18 cellular contexts compared by ENCODE assay signal in the genomic region with DNA sequence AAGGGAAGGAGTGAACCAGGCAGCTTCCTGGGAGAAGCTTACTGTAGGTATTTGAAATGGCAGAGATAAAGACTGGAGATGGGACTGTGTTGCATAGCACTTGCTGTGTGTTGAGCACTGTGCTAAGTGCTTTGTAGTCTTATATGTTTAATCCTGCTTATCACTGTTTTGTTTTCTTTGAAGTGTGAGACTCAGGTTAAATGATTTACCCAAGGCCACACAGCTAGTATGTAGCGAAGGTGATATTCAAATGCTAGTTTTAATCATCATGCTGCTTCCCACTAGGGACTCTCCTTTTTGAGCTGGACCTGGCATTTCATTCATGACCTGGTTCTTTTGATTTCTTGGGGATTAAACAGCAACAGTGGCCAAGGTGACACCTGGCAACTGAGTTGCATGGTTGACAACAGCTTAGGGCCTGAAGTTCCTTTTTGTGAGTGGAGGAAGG. TPM values are rescaled to one million over a fixed set of nuclear protein-coding genes. Genes with fewer than 3 reads are reported as not detected.
DNase-seq lines count a peak whose midpoint lies in the region; ATAC-seq, FAIRE-seq and TF ChIP-seq lines count a peak whose summit lies in the region.
"Had no signal": no experiment of that assay in that cellular context is flagged by ENCODE, and none has a peak within 500 bp of the region (broad histone marks: within the 10 kb centered on the region; RNA-seq: fewer than 3 reads in every experiment).

No MANE protein-coding gene starts in this region.

- H3K4me3 Mint-ChIP-seq in GM23338 (no peak overlapping the region; the same call in 2 of the 3 replicates), memory B cell (no peak overlapping the region)
- H3K4me3 Mint-ChIP-seq: activated CD8-positive, alpha-beta memory T cell treated with anti-CD3 and anti-CD28 coated beads, Interleukin-2, amount 10 ng/mL, durations not matched to agents 7 days and 5 days had no signal

- H3K4me1 ChIP-seq in GM23338 (ENCODE audit: insufficient read depth) (peaks cover 77% of the 10 kb centered on the region), SJCRH30 (peaks cover 36% of the 10 kb centered on the region)

- no peaks in the 10 kb centered on the region for H3K9me3 ChIP-seq in SJCRH30 (replicated peaks)
- H3K9me3 ChIP-seq: lower lobe of right lung had no signal

- 0 out of 3 replicates have a peak, but pooled peaks cover 6% of the 10 kb centered on the region for H3K9me3 Mint-ChIP-seq in GM23338
- no peaks in the 10 kb centered on the region for H3K9me3 Mint-ChIP-seq in memory B cell

- H4K20me1 ChIP-seq in GM23338 (replicated peaks; ENCODE audit: insufficient read depth), result no peaks in the 10 kb centered on the region

- H3K79me2 ChIP-seq in GM23338 (replicated peaks; ENCODE audit: insufficient read depth), result peaks cover 8% of the 10 kb centered on the region; the same call in 1 of the 2 replicates

- TF ChIP-seq CTCF in 22Rv1 (IDR thresholded peaks at IDR 0.05) (no peak), GM23338 (conservative IDR thresholded peaks at IDR 0.05; ENCODE audit: low read depth in 2 of 2) (no peak), VCaP (conservative IDR thresholded peaks at IDR 0.05) (no peak), GM10266 (IDR thresholded peaks at IDR 0.05; ENCODE audit: control insufficient read depth, insufficient read depth, low read depth, missing control alignments) (no peak)

- FAIRE-seq in H54 (lab: Jason Lieb, UNC), result no peak
- FAIRE-seq: D721Med had no signal

- H3K27ac Mint-ChIP-seq in GM23338 (peak overlapping the region; percentile 91; the same call in 1 of the 2 replicates), memory B cell (no peak overlapping the region)
- H3K27ac Mint-ChIP-seq: activated CD8-positive, alpha-beta memory T cell treated with anti-CD3 and anti-CD28 coated beads, Interleukin-2, amount 10 ng/mL, durations not matched to agents 7 days and 5 days had no signal

- DNase-seq in GM23338 (ENCODE audit: low spot score), result no peak
- no peak for DNase-seq in memory B cell (ENCODE audit: low spot score in 2 of 2)
- no peak for DNase-seq in GM10266 (ENCODE audit: extremely low spot score)
- no peak for DNase-seq in activated CD4-positive, alpha-beta T cell treated with anti-CD3 and anti-CD28 coated beads, Interleukin-2, amount 50 U/mL, for 1 hour
- no peak for DNase-seq in SJCRH30
- DNase-seq in H54 (ENCODE audit: insufficient read length, low spot score), result no peak
- DNase-seq: activated CD8-positive, alpha-beta memory T cell treated with anti-CD3 and anti-CD28 coated beads, Interleukin-2, amount 10 ng/mL, durations not matched to agents 7 days and 5 days; activated gamma-delta T cell treated with Interleukin-2 at 50 U/mL for 16 hours; lower lobe of right lung; NCI-H2081; NCI-H524; right cardiac atrium; stimulated activated CD4-positive, alpha-beta T cell treated with anti-CD3 and anti-CD28 coated beads, Interleukin-2, amount 100 ng/mL, for 24 hours had no signal

- peak overlapping the region; percentile 64 for H3K4me2 ChIP-seq in GM23338

- peaks cover 66% of the 10 kb centered on the region for H3K4me1 Mint-ChIP-seq in GM23338
- H3K4me1 Mint-ChIP-seq in memory B cell, result peaks cover 18% of the 10 kb centered on the region

- peaks cover 39% of the 10 kb centered on the region for H3F3A ChIP-seq in GM23338 (replicated peaks; ENCODE audit: low read depth)

- H3K27me3 ChIP-seq in GM23338 (ENCODE audit: insufficient read depth), result no peaks in the 10 kb centered on the region
- H3K27me3 ChIP-seq in SJCRH30, result no peaks in the 10 kb centered on the region

- H3K36me3 ChIP-seq in GM23338 (ENCODE audit: insufficient read depth) (no peaks in the 10 kb centered on the region), SJCRH30 (no peaks in the 10 kb centered on the region)
- H3K36me3 ChIP-seq: lower lobe of right lung had no signal

- H2AFZ ChIP-seq in GM23338, result no peak overlapping the region

- ATAC-seq in GM23338, result no peak
- peak; percentile 18 for ATAC-seq in memory B cell (ENCODE audit: low read depth)
- ATAC-seq: activated CD4-positive, CD25-positive, alpha-beta regulatory T cell treated with anti-CD3 and anti-CD28 coated beads, Interleukin-2, amount 50 U/mL, for 24 hours; activated CD8-positive, alpha-beta memory T cell treated with anti-CD3 and anti-CD28 coated beads, Interleukin-2, amount 10 ng/mL, durations not matched to agents 7 days and 5 days; lower lobe of right lung; right cardiac atrium had no signal

- H3K27me3 Mint-ChIP-seq in GM23338 (ENCODE audit: insufficient read depth, low read depth, poor library complexity) (peaks cover 17% of the 10 kb centered on the region), memory B cell (peaks cover 24% of the 10 kb centered on the region)

- TF ChIP-seq POLR2A in H54 (IDR thresholded peaks at IDR 0.05; ENCODE audit: low read depth, low read length), result no peak

- H3K4me3 ChIP-seq in GM23338 (no peak overlapping the region), SJCRH30 (no peak overlapping the region)
- H3K4me3 ChIP-seq: coronary artery, lower lobe of right lung had no signal

- peaks cover 11% of the 10 kb centered on the region; the same call in 2 of the 3 replicates for H3K36me3 Mint-ChIP-seq in GM23338 (ENCODE audit: low read depth)
- no peaks in the 10 kb centered on the region for H3K36me3 Mint-ChIP-seq in memory B cell
- H3K36me3 Mint-ChIP-seq: activated CD8-positive, alpha-beta memory T cell treated with anti-CD3 and anti-CD28 coated beads, Interleukin-2, amount 10 ng/mL, durations not matched to agents 7 days and 5 days had no signal

- H3K27ac ChIP-seq in 22Rv1, result peak overlapping the region; percentile 63
- H3K27ac ChIP-seq in GM23338 (ENCODE audit: low read depth), result peak overlapping the region; percentile 79
- H3K27ac ChIP-seq in VCaP, result peak overlapping the region; percentile 69
- no peak overlapping the region for H3K27ac ChIP-seq in SJCRH30
- H3K27ac ChIP-seq: coronary artery, lower lobe of right lung had no signal

- no peaks in the 10 kb centered on the region for H3K9me2 ChIP-seq in GM23338 (ENCODE audit: insufficient read depth)

TF ChIP-seq in GM23338, 12 proteins besides CTCF, POLR2A, EP300 and RAD21 (continues in another document):
- TF ChIP-seq, protein P1, sequence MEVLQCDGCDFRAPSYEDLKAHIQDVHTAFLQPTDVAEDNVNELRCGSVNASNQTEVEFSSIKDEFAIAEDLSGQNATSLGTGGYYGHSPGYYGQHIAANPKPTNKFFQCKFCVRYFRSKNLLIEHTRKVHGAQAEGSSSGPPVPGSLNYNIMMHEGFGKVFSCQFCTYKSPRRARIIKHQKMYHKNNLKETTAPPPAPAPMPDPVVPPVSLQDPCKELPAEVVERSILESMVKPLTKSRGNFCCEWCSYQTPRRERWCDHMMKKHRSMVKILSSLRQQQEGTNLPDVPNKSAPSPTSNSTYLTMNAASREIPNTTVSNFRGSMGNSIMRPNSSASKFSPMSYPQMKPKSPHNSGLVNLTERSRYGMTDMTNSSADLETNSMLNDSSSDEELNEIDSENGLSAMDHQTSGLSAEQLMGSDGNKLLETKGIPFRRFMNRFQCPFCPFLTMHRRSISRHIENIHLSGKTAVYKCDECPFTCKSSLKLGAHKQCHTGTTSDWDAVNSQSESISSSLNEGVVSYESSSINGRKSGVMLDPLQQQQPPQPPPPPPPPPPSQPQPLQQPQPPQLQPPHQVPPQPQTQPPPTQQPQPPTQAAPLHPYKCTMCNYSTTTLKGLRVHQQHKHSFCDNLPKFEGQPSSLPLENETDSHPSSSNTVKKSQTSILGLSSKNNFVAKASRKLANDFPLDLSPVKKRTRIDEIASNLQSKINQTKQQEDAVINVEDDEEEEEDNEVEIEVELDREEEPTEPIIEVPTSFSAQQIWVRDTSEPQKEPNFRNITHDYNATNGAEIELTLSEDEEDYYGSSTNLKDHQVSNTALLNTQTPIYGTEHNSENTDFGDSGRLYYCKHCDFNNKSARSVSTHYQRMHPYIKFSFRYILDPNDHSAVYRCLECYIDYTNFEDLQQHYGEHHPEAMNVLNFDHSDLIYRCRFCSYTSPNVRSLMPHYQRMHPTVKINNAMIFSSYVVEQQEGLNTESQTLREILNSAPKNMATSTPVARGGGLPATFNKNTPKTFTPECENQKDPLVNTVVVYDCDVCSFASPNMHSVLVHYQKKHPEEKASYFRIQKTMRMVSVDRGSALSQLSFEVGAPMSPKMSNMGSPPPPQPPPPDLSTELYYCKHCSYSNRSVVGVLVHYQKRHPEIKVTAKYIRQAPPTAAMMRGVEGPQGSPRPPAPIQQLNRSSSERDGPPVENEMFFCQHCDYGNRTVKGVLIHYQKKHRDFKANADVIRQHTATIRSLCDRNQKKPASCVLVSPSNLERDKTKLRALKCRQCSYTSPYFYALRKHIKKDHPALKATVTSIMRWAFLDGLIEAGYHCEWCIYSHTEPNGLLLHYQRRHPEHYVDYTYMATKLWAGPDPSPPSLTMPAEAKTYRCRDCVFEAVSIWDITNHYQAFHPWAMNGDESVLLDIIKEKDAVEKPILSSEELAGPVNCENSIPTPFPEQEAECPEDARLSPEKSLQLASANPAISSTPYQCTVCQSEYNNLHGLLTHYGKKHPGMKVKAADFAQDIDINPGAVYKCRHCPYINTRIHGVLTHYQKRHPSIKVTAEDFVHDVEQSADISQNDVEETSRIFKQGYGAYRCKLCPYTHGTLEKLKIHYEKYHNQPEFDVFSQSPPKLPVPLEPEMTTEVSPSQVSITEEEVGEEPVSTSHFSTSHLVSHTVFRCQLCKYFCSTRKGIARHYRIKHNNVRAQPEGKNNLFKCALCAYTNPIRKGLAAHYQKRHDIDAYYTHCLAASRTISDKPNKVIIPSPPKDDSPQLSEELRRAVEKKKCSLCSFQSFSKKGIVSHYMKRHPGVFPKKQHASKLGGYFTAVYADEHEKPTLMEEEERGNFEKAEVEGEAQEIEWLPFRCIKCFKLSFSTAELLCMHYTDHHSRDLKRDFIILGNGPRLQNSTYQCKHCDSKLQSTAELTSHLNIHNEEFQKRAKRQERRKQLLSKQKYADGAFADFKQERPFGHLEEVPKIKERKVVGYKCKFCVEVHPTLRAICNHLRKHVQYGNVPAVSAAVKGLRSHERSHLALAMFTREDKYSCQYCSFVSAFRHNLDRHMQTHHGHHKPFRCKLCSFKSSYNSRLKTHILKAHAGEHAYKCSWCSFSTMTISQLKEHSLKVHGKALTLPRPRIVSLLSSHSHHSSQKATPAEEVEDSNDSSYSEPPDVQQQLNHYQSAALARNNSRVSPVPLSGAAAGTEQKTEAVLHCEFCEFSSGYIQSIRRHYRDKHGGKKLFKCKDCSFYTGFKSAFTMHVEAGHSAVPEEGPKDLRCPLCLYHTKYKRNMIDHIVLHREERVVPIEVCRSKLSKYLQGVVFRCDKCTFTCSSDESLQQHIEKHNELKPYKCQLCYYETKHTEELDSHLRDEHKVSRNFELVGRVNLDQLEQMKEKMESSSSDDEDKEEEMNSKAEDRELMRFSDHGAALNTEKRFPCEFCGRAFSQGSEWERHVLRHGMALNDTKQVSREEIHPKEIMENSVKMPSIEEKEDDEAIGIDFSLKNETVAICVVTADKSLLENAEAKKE (CRISPR knock-in tag; IDR thresholded peaks at IDR 0.05), result no peak
- TF ChIP-seq CREB1 (CRISPR knock-in tag; IDR thresholded peaks at IDR 0.05; ENCODE audit: low read depth) (no peak), EZH2phosphoT487 (IDR thresholded peaks at IDR 0.05; ENCODE audit: unreplicated experiment) (no peak)

RNA-seq across cellular contexts. Expression of a gene that starts 35.3 kb away (rescaled TPM):
- total RNA-seq in GM23338 (2014; rRNA removed; shearing (Covaris generic)), result 177 and 240 TPM in 2 replicates
- polyA plus RNA-seq in GM23338 (2016; fragmentation: Nextera tagmentation; extraction: Ambion mirVana), result 70.6 and 70.9 TPM in 2 replicates
- total RNA-seq in SJCRH30 (2014; rRNA removed; shearing (Covaris generic)), result 41.6 and 41.7 TPM in 2 replicates
